In genomic region chr1:109620396-109620817, GRCh38 we compare ENCODE assay signal across 8 cellular contexts. TPM values are rescaled to one million over a fixed set of nuclear protein-coding genes. Genes with fewer than 3 reads are reported as not detected.
DNase-seq lines count a peak whose midpoint lies in the region; ATAC-seq and TF ChIP-seq lines count a peak whose summit lies in the region.

No MANE protein-coding gene starts in this region.

- no peaks in the 10 kb centered on the region for H4K20me1 ChIP-seq in MM.1S (ENCODE audit: insufficient read depth, low read length)

- H3K4me1 Mint-ChIP-seq in activated T-cell treated with anti-CD3 and anti-CD28 coated beads, Interleukin-2, amount 50 U/mL, for 24 hours (ENCODE audit: low read depth) = peaks cover 73% of the 10 kb centered on the region
- peaks cover 69% of the 10 kb centered on the region for H3K4me1 Mint-ChIP-seq in stimulated activated naive CD8-positive, alpha-beta T cell treated with anti-CD3 and anti-CD28 coated beads, Interleukin-15, Interleukin-2, amounts not matched to agents 100 ng/mL and 50 ng/mL, for 24 hours (ENCODE audit: low read depth)

- no peak for DNase-seq in activated T-cell treated with anti-CD3 and anti-CD28 coated beads, Interleukin-2, amount 50 U/mL, for 24 hours
- no peak for DNase-seq in activated T-cell treated with anti-CD3 and anti-CD28 coated beads for 4 hours
- DNase-seq in MM.1S = no peak
- DNase-seq in cardiac fibroblast (ENCODE audit: low read depth in 2 of 2) = peak; percentile 51 to 76
- no peak for DNase-seq in kidney epithelial cell (ENCODE audit: low read depth)

- peaks cover 32% of the 10 kb centered on the region for H3K36me3 Mint-ChIP-seq in activated T-cell treated with anti-CD3 and anti-CD28 coated beads, Interleukin-2, amount 50 U/mL, for 24 hours (ENCODE audit: low read depth)
- no peaks in the 10 kb centered on the region for H3K36me3 Mint-ChIP-seq in stimulated activated naive CD8-positive, alpha-beta T cell treated with anti-CD3 and anti-CD28 coated beads, Interleukin-15, Interleukin-2, amounts not matched to agents 100 ng/mL and 50 ng/mL, for 24 hours (ENCODE audit: low read depth)

- H3K27me3 Mint-ChIP-seq in activated T-cell treated with anti-CD3 and anti-CD28 coated beads, Interleukin-2, amount 50 U/mL, for 24 hours = no peaks in the 10 kb centered on the region
- H3K27me3 Mint-ChIP-seq in stimulated activated naive CD8-positive, alpha-beta T cell treated with anti-CD3 and anti-CD28 coated beads, Interleukin-15, Interleukin-2, amounts not matched to agents 100 ng/mL and 50 ng/mL, for 24 hours = no peaks in the 10 kb centered on the region

- no peaks in the 10 kb centered on the region for H3F3A ChIP-seq in MM.1S (ENCODE audit: insufficient read depth, low read length)

- no peak for ATAC-seq in HG03457 (IDR thresholded peaks at IDR 0.05; ENCODE audit: unreplicated experiment)
- ATAC-seq in HG02571 (IDR thresholded peaks at IDR 0.05; ENCODE audit: unreplicated experiment) = no peak

- H2AFZ ChIP-seq in MM.1S (ENCODE audit: low read length) = peak overlapping the region; percentile 84

- H3K27me3 ChIP-seq in MM.1S (replicated peaks; ENCODE audit: insufficient read depth, low read length) (no peaks in the 10 kb centered on the region), kidney epithelial cell (ENCODE audit: control insufficient read depth, insufficient read depth, low read length) (no peaks in the 10 kb centered on the region)

- H3K9ac ChIP-seq in MM.1S (ENCODE audit: low read length) = peak overlapping the region; percentile 83

- peaks cover 7% of the 10 kb centered on the region for H3K4me1 ChIP-seq in MM.1S (ENCODE audit: low read length)

- H3K36me3 ChIP-seq in MM.1S (replicated peaks; ENCODE audit: insufficient read depth, low read length) (no peaks in the 10 kb centered on the region), kidney epithelial cell (ENCODE audit: control insufficient read depth, insufficient read depth, low read length) (no peaks in the 10 kb centered on the region)

- H3K4me3 ChIP-seq in MM.1S (ENCODE audit: low read length) = peak overlapping the region; percentile 86
- H3K4me3 ChIP-seq in cardiac fibroblast (replicated peaks in 1 of 2; ENCODE audit: low read depth in 2 of 2, low read length in 2 of 2) = peak overlapping the region; percentile 73 to 89
- H3K4me3 ChIP-seq in kidney epithelial cell (ENCODE audit: low read depth, low read length) = peak overlapping the region; percentile 96

- H3K79me2 ChIP-seq in MM.1S (ENCODE audit: low read length) = peaks cover 32% of the 10 kb centered on the region

- no peaks in the 10 kb centered on the region for H3K9me2 ChIP-seq in MM.1S (replicated peaks; ENCODE audit: insufficient read depth, low read length)

- H3K9me3 Mint-ChIP-seq in activated T-cell treated with anti-CD3 and anti-CD28 coated beads, Interleukin-2, amount 50 U/mL, for 24 hours = no peaks in the 10 kb centered on the region
- no peaks in the 10 kb centered on the region for H3K9me3 Mint-ChIP-seq in stimulated activated naive CD8-positive, alpha-beta T cell treated with anti-CD3 and anti-CD28 coated beads, Interleukin-15, Interleukin-2, amounts not matched to agents 100 ng/mL and 50 ng/mL, for 24 hours

- peak overlapping the region; percentile 98 for H3K27ac Mint-ChIP-seq in activated T-cell treated with anti-CD3 and anti-CD28 coated beads, Interleukin-2, amount 50 U/mL, for 24 hours
- H3K27ac Mint-ChIP-seq in stimulated activated naive CD8-positive, alpha-beta T cell treated with anti-CD3 and anti-CD28 coated beads, Interleukin-15, Interleukin-2, amounts not matched to agents 100 ng/mL and 50 ng/mL, for 24 hours = peak overlapping the region; percentile 98

- H3K9me3 ChIP-seq in MM.1S (replicated peaks; ENCODE audit: insufficient read depth, low read length) = no peaks in the 10 kb centered on the region

- peak overlapping the region; percentile 90 for H3K4me2 ChIP-seq in MM.1S (ENCODE audit: low read depth, low read length)

- no peak for TF ChIP-seq CTCF in MM.1S (IDR thresholded peaks at IDR 0.05; ENCODE audit: low read length)
- no peak for TF ChIP-seq CTCF in cardiac fibroblast (IDR thresholded peaks at IDR 0.05; ENCODE audit: low read depth, low read length)
- TF ChIP-seq CTCF in kidney epithelial cell (IDR thresholded peaks at IDR 0.05; ENCODE audit: insufficient read depth, low read length, poor library complexity, severe bottlenecking) = no peak

- peak overlapping the region; percentile 98 for H3K4me3 Mint-ChIP-seq in activated T-cell treated with anti-CD3 and anti-CD28 coated beads, Interleukin-2, amount 50 U/mL, for 24 hours
- H3K4me3 Mint-ChIP-seq in stimulated activated naive CD8-positive, alpha-beta T cell treated with anti-CD3 and anti-CD28 coated beads, Interleukin-15, Interleukin-2, amounts not matched to agents 100 ng/mL and 50 ng/mL, for 24 hours = peak overlapping the region; percentile 99

- H3K27ac ChIP-seq in MM.1S (ENCODE audit: low read length) = peak overlapping the region; percentile 58; the same call in 1 of the 2 replicates

RNA-seq across cellular contexts. Expression of gene AMPD2, which starts 0.8 kb away (rescaled TPM):
- 51.2 and 65.7 TPM in 2 replicates for total RNA-seq in kidney epithelial cell

RNA-seq across cellular contexts. Expression of gene GNAT2, which starts 1.0 kb away (rescaled TPM):
- total RNA-seq in kidney epithelial cell = not detected in 2 replicates

RNA-seq across cellular contexts. Expression of gene GSTM4, which starts 35.5 kb away (rescaled TPM):
- total RNA-seq in kidney epithelial cell = 12.7 and 16.2 TPM in 2 replicates

RNA-seq across cellular contexts. Expression of gene GSTM2, which starts 47.5 kb away (rescaled TPM):
- total RNA-seq in kidney epithelial cell = 3.8 and 5.0 TPM in 2 replicates

Comparison
In these comparisons a context has a peak if more than half of its experiments do, and no peak if none do; other contexts are left out.
1. DNase-seq: peak in cardiac fibroblast (2 of 2); none in activated T-cell treated with anti-CD3 and anti-CD28 coated beads, Interleukin-2, amount 50 U/mL, for 24 hours (single experiment), activated T-cell treated with anti-CD3 and anti-CD28 coated beads for 4 hours (single experiment), MM.1S (single experiment) and kidney epithelial cell (single experiment).
2. Peak in every context shown above with its lines, with median percentiles within 50 percentile points of each other: H3K4me3 ChIP-seq.